1 cellular context compared by ENCODE assay signal in the genomic region with DNA sequence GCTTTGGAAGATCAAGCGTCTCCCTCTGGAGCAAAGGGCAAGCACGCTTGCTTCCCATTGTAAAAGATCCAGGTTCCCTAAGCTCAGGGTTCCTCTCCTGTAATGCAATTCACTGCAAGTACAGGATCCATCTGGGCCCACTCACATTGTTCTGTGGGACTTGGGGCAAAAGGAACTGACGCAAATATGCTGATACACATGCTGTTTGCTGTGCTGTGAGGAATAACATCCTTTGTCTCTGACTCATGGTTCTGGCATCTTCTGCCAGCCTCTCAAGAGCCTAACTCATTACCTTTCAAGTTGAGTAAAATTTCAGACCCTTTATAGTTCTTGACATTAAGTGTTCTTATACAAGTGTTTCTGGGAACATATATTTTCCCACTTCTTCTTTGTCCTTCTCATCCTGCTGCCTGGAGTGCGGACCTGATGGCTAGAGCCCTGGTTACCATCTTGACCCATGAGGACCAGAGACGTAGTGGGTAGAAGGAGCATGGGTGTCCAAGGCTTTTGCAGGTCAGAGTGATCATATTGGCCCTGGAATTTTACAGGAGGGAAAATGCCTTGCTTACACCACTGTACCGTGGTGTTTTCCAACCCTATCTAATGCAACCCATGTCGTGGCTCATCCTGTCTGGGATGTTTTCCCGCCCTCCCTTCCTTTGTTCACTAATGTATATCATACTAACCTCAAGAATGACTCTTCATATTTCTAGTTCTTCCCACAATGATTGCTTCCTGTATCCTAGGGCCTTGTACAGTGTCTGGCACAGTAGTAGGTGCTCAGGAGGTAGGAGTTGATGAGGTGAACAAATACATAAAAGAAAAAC.
TF ChIP-seq lines count a peak whose summit lies in the region.

No MANE protein-coding gene starts in this region.

TF ChIP-seq in A549, 52 proteins besides CTCF, POLR2A, EP300 and RAD21:
- TF ChIP-seq TFCP2L1 (CRISPR knock-in tag; IDR thresholded peaks at IDR 0.05) (no peak), SMC3 (IDR thresholded peaks at IDR 0.05) (no peak), MYC (IDR thresholded peaks at IDR 0.05; ENCODE audit: borderline replicate concordance, low read length) (no peak), CBX2 (IDR thresholded peaks at IDR 0.05; ENCODE audit: borderline replicate concordance, low read depth) (no peak), JUNB (IDR thresholded peaks at IDR 0.05) (no peak), SREBF2 (IDR thresholded peaks at IDR 0.05) (no peak), CBX8 (IDR thresholded peaks at IDR 0.05) (no peak), FOXS1 (CRISPR knock-in tag; IDR thresholded peaks at IDR 0.05) (no peak), NFE2L2 (conservative IDR thresholded peaks at IDR 0.05; ENCODE audit: low read length) (no peak), RARB (CRISPR knock-in tag; IDR thresholded peaks at IDR 0.05) (no peak), ZC3H11A (IDR thresholded peaks at IDR 0.05) (no peak), BHLHE40 (IDR thresholded peaks at IDR 0.05; ENCODE audit: low read depth, low read length) (no peak), RNF2 (IDR thresholded peaks at IDR 0.05; ENCODE audit: borderline replicate concordance, low read depth) (no peak), MAZ (IDR thresholded peaks at IDR 0.05; ENCODE audit: borderline replicate concordance, low read depth, low read length) (no peak), MAFK (IDR thresholded peaks at IDR 0.05; ENCODE audit: partially characterized antibody) (no peak), KDM1A (IDR thresholded peaks at IDR 0.05; ENCODE audit: low read depth) (no peak), NR3C1 (IDR thresholded peaks at IDR 0.05) (no peak)
- TF ChIP-seq, protein P1, sequence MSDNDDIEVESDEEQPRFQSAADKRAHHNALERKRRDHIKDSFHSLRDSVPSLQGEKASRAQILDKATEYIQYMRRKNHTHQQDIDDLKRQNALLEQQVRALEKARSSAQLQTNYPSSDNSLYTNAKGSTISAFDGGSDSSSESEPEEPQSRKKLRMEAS (IDR thresholded peaks at IDR 0.05) = no peak
- TF ChIP-seq, protein P2, sequence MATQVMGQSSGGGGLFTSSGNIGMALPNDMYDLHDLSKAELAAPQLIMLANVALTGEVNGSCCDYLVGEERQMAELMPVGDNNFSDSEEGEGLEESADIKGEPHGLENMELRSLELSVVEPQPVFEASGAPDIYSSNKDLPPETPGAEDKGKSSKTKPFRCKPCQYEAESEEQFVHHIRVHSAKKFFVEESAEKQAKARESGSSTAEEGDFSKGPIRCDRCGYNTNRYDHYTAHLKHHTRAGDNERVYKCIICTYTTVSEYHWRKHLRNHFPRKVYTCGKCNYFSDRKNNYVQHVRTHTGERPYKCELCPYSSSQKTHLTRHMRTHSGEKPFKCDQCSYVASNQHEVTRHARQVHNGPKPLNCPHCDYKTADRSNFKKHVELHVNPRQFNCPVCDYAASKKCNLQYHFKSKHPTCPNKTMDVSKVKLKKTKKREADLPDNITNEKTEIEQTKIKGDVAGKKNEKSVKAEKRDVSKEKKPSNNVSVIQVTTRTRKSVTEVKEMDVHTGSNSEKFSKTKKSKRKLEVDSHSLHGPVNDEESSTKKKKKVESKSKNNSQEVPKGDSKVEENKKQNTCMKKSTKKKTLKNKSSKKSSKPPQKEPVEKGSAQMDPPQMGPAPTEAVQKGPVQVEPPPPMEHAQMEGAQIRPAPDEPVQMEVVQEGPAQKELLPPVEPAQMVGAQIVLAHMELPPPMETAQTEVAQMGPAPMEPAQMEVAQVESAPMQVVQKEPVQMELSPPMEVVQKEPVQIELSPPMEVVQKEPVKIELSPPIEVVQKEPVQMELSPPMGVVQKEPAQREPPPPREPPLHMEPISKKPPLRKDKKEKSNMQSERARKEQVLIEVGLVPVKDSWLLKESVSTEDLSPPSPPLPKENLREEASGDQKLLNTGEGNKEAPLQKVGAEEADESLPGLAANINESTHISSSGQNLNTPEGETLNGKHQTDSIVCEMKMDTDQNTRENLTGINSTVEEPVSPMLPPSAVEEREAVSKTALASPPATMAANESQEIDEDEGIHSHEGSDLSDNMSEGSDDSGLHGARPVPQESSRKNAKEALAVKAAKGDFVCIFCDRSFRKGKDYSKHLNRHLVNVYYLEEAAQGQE (IDR thresholded peaks at IDR 0.05) = no peak
